14 cellular contexts compared by ENCODE assay signal in the genomic region with DNA sequence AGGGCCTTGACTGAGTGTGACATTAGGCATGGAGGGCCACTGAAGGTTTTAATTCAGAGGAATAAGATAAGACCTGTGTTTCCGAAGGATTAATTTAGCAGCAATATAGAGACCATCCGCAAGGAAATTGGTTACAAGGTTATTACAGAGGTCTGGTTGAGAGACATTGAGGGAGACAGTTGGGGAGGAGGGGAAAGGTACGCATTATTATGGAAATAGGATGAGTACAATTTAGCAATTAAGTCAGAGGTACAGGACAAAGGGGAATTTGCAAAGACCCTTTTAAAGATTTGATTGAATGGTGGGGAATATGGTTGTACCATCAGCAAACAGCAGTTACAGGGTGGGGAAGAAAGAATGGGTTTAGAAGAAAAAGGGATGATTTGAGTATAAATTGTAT. TPM values are rescaled to one million over a fixed set of nuclear protein-coding genes. Genes with fewer than 3 reads are reported as not detected.
DNase-seq lines count a peak whose midpoint lies in the region; ATAC-seq, FAIRE-seq and TF ChIP-seq lines count a peak whose summit lies in the region.
"Had no signal": no experiment of that assay in that cellular context is flagged by ENCODE, and none has a peak within 500 bp of the region (broad histone marks: within the 10 kb centered on the region; RNA-seq: fewer than 3 reads in every experiment).

No MANE protein-coding gene starts in this region.

- H3K36me3 Mint-ChIP-seq in MCF 10A (ENCODE audit: insufficient read depth, unreplicated experiment) (peaks cover 19% of the 10 kb centered on the region), T-cell (peaks cover 7% of the 10 kb centered on the region), endothelial cell (ENCODE audit: low read depth, unreplicated experiment) (no peaks in the 10 kb centered on the region)
- peaks cover 27 to 43% of the 10 kb centered on the region in 2 donors for H3K36me3 Mint-ChIP-seq in stimulated activated naive B cell treated with anti-CD40 and anti-IgM and Interleukin-4, amounts not matched to agents 10 μg/mL and 1 μg/mL and 100 μg/mL, for 72 hours

- 100% methylated on average over 3 of the region's 3 CpGs for WGBS in mammary epithelial cell (ENCODE audit: low coverage, missing lambda C conversion rate)

- H3K4me1 ChIP-seq in mammary epithelial cell (ENCODE audit: insufficient read depth, low read length) (peaks cover 22% of the 10 kb centered on the region), ascending aorta (peaks cover 3 to 28% of the 10 kb centered on the region in 2 donors)

- H3K27ac Mint-ChIP-seq in MCF 10A (ENCODE audit: low read depth, unreplicated experiment) = peak overlapping the region; percentile 5
- peak overlapping the region; percentile 29 to 55 for H3K27ac Mint-ChIP-seq in T-cell
- peak overlapping the region; percentile 18 for H3K27ac Mint-ChIP-seq in endothelial cell (ENCODE audit: unreplicated experiment)
- H3K27ac Mint-ChIP-seq in stimulated activated naive B cell treated with anti-CD40 and anti-IgM and Interleukin-4, amounts not matched to agents 10 μg/mL and 1 μg/mL and 100 μg/mL, for 72 hours = peak overlapping the region; percentile 86

- H3K27me3 ChIP-seq in mammary epithelial cell (ENCODE audit: insufficient read depth, low read length) (no peaks in the 10 kb centered on the region), ascending aorta (no peaks in the 10 kb centered on the region)

- no peak overlapping the region for H3K4me2 ChIP-seq in mammary epithelial cell (ENCODE audit: insufficient read depth, low read depth, low read length)

- H3K4me3 ChIP-seq in mammary epithelial cell (replicated peaks in 1 of 3; ENCODE audit: insufficient read depth in 1 of 3, low read depth in 2 of 3, low read length in 3 of 3) (no peak overlapping the region), ascending aorta (no peak overlapping the region)

- H3K9me3 ChIP-seq in mammary epithelial cell (replicated peaks; ENCODE audit: insufficient read depth, low read length) (no peaks in the 10 kb centered on the region), ascending aorta (no peaks in the 10 kb centered on the region)

- no peaks in the 10 kb centered on the region for H3K9me3 Mint-ChIP-seq in MCF 10A (ENCODE audit: unreplicated experiment)
- no peaks in the 10 kb centered on the region for H3K9me3 Mint-ChIP-seq in T-cell
- no peaks in the 10 kb centered on the region for H3K9me3 Mint-ChIP-seq in endothelial cell (ENCODE audit: unreplicated experiment)
- peaks cover 2 to 3% of the 10 kb centered on the region in 2 donors for H3K9me3 Mint-ChIP-seq in stimulated activated naive B cell treated with anti-CD40 and anti-IgM and Interleukin-4, amounts not matched to agents 10 μg/mL and 1 μg/mL and 100 μg/mL, for 72 hours

- no peak for TF ChIP-seq POLR2A in GM12891 (IDR thresholded peaks at IDR 0.05; ENCODE audit: low read depth, low read length)

- H3K36me3 ChIP-seq in mammary epithelial cell (ENCODE audit: insufficient read depth, low read length) = no peaks in the 10 kb centered on the region
- no peaks in the 10 kb centered on the region for H3K36me3 ChIP-seq in ascending aorta

- H3K27me3 Mint-ChIP-seq in MCF 10A (ENCODE audit: insufficient read depth, unreplicated experiment) (no peaks in the 10 kb centered on the region), T-cell (no peaks in the 10 kb centered on the region), endothelial cell (ENCODE audit: unreplicated experiment) (no peaks in the 10 kb centered on the region)
- no peaks in the 10 kb centered on the region for H3K27me3 Mint-ChIP-seq in stimulated activated naive B cell treated with anti-CD40 and anti-IgM and Interleukin-4, amounts not matched to agents 10 μg/mL and 1 μg/mL and 100 μg/mL, for 72 hours

- H3K79me2 ChIP-seq in mammary epithelial cell (ENCODE audit: insufficient read depth, low read length) = peaks cover 99% of the 10 kb centered on the region

- in situ Hi-C loops in mammary epithelial cell (cut with MboI; ENCODE audit: low sequenced_read_pairs in 2 of 2) = no loop called here

- H3K4me3 Mint-ChIP-seq in MCF 10A (ENCODE audit: unreplicated experiment) = no peak overlapping the region
- no peak overlapping the region for H3K4me3 Mint-ChIP-seq in T-cell
- no peak overlapping the region for H3K4me3 Mint-ChIP-seq in endothelial cell (ENCODE audit: unreplicated experiment)
- no peak overlapping the region for H3K4me3 Mint-ChIP-seq in stimulated activated naive B cell treated with anti-CD40 and anti-IgM and Interleukin-4, amounts not matched to agents 10 μg/mL and 1 μg/mL and 100 μg/mL, for 72 hours

- no peaks in the 10 kb centered on the region for H4K20me1 ChIP-seq in mammary epithelial cell (ENCODE audit: insufficient read depth, low read length)

- CTCF ChIA-PET in MCF 10A (lab: Yijun Ruan, JAX) = interaction anchor here (0.7 to 1.3 kb wide), 4 partner anchors 10 to 154 kb away, joined by 3 to 5 read pairs (median 4); partner anchors contain the start of gene BHLHE40
- CTCF ChIA-PET in mammary epithelial cell (lab: Charles Lee; ENCODE audit: low non-redundant PET) = no interaction called here
- CTCF ChIA-PET in T-cell (lab: Charles Lee) = interaction anchor here in 1 of 2 donors (0.6 kb wide), 1 partner anchor 100 kb away, joined by 3 read pairs; no protein-coding TSS in a partner anchor

- intact Hi-C loops in MCF 10A (cut with micrococcal nuclease) = no loop called here
- intact Hi-C loops in mammary epithelial cell (cut with micrococcal nuclease) = no loop called here
- intact Hi-C loops in ascending aorta (cut with DNase I) = no loop called here

- ATAC-seq in T-cell (replicated peaks in 1 of 4) = no peak
- ATAC-seq in stimulated activated naive B cell treated with anti-CD40 and anti-IgM and Interleukin-4, amounts not matched to agents 10 μg/mL and 1 μg/mL and 100 μg/mL, for 72 hours (replicated peaks) = no peak
- ATAC-seq in GM21737 (IDR thresholded peaks at IDR 0.05; ENCODE audit: unreplicated experiment) = no peak

- H3K27ac ChIP-seq in mammary epithelial cell (ENCODE audit: insufficient read depth, low read depth, low read length) = no peak overlapping the region
- no peak overlapping the region for H3K27ac ChIP-seq in ascending aorta

- dilution Hi-C loops in mammary epithelial cell (cut with HindIII; ENCODE audit: low sequenced_read_pairs) = no loop called here

- no peak overlapping the region for H3K9ac ChIP-seq in mammary epithelial cell (ENCODE audit: insufficient read depth, low read length)

- FAIRE-seq in GM12891 (lab: Jason Lieb, UNC) = no peak

- TF ChIP-seq CTCF in MCF 10A (IDR thresholded peaks at IDR 0.05; ENCODE audit: unreplicated experiment) (no peak), mammary epithelial cell (conservative IDR thresholded peaks at IDR 0.05 in 1 of 2, IDR thresholded peaks at IDR 0.05 in 1 of 2; ENCODE audit: extremely low read depth in 1 of 2, insufficient read depth in 1 of 2, low read depth in 1 of 2, low read length in 2 of 2) (no peak), endothelial cell (IDR thresholded peaks at IDR 0.05; ENCODE audit: unreplicated experiment) (no peak), ascending aorta (IDR thresholded peaks at IDR 0.05) (no peak)

- H2AFZ ChIP-seq in mammary epithelial cell (ENCODE audit: low read depth, low read length) = no peak overlapping the region

- BruUV-seq in MCF 10A (replicated peaks; lab: Mats Ljungman, UMichigan) (no TSS peak), mammary epithelial cell (replicated peaks; lab: Mats Ljungman, UMichigan) (no TSS peak)

- H3K4me1 Mint-ChIP-seq in MCF 10A (ENCODE audit: insufficient read depth, unreplicated experiment) (peaks cover 37% of the 10 kb centered on the region), T-cell (peaks cover 62 to 68% (median 66%) of the 10 kb centered on the region in 3 donors), endothelial cell (ENCODE audit: unreplicated experiment) (peaks cover 3% of the 10 kb centered on the region)
- peaks cover 49 to 78% of the 10 kb centered on the region in 2 donors for H3K4me1 Mint-ChIP-seq in stimulated activated naive B cell treated with anti-CD40 and anti-IgM and Interleukin-4, amounts not matched to agents 10 μg/mL and 1 μg/mL and 100 μg/mL, for 72 hours

- POLR2A ChIA-PET in MCF 10A (lab: Yijun Ruan, JAX) = interaction anchor here (1.5 kb wide), 1 partner anchor 10 kb away, joined by 3 read pairs; no protein-coding TSS in a partner anchor
- POLR2A ChIA-PET in T-cell (lab: Charles Lee) = interaction anchor here in 1 of 2 donors (1.5 kb wide), 1 partner anchor 9 kb away, joined by 5 read pairs; no protein-coding TSS in a partner anchor

- DNase-seq in MCF 10A (ENCODE audit: unreplicated experiment) = no peak
- no peak for DNase-seq in mammary epithelial cell
- DNase-seq in T-cell = no peak
- DNase-seq in endothelial cell (ENCODE audit: low spot score) = no peak
- no peak for DNase-seq in stimulated activated naive B cell treated with anti-CD40 and anti-IgM and Interleukin-4, amounts not matched to agents 10 μg/mL and 1 μg/mL and 100 μg/mL, for 72 hours
- DNase-seq in ascending aorta (ENCODE audit: low spot score in 2 of 2) = no peak
- no peak for DNase-seq in GM12891 (ENCODE audit: insufficient read length, low spot score)
- DNase-seq: activated CD4-positive, alpha-beta T cell treated with anti-CD3 and anti-CD28 coated beads for 1 hour; left cardiac atrium; NCI-H2081 treated with DMSO at 0.1 percent for 48 hours; NCI-H526 treated with DMSO at 0.1 percent for 48 hours; occipital lobe; right cardiac atrium had no signal

TF ChIP-seq in GM12891, 5 proteins besides CTCF, POLR2A, EP300 and RAD21:
- TF ChIP-seq POLR2AphosphoS5 (IDR thresholded peaks at IDR 0.05; ENCODE audit: low read depth, low read length) (no peak), TAF1 (IDR thresholded peaks at IDR 0.05; ENCODE audit: low read depth, low read length) (no peak), SPI1 (IDR thresholded peaks at IDR 0.05; ENCODE audit: low read depth, low read length) (no peak), PAX5 (IDR thresholded peaks at IDR 0.05; ENCODE audit: insufficient read depth, low read length, severe bottlenecking) (no peak), POU2F2 (IDR thresholded peaks at IDR 0.05; ENCODE audit: low read depth, low read length) (no peak)
TF ChIP-seq in GM12891: peak in this region for 0.

RNA-seq across cellular contexts. Expression of gene ARL8B, which starts 11.1 kb away (rescaled TPM):
- total RNA-seq in MCF 10A (2022) (53.6 and 74.3 TPM in 2 replicates), mammary epithelial cell (10 to 100 TPM; 60.7 to 77.8 TPM), T-cell (10 to 100 TPM; 40.6 to 52.6 (median 48.3) TPM), endothelial cell (ENCODE audit: unreplicated experiment) (34.4 TPM), ascending aorta (6.4 TPM)
- polyA plus RNA-seq in mammary epithelial cell = 42.8 TPM
- 75.5 TPM for polyA minus RNA-seq in mammary epithelial cell
- polyA plus RNA-seq in GM12891 (2012; ENCODE audit: low read depth, missing spikeins) = 33.2 TPM

RNA-seq across cellular contexts. Expression of gene EDEM1, which starts 54.3 kb away (rescaled TPM):
- total RNA-seq in MCF 10A (2022) (114 and 157 TPM in 2 replicates), mammary epithelial cell (10 to 100 TPM; 78.0 to 98.0 TPM), T-cell (100 to 1,000 TPM in 4 of 5 donors, 10 to 100 TPM in 1; 92.6 to 138 (median 113) TPM), endothelial cell (ENCODE audit: unreplicated experiment) (18.2 TPM), ascending aorta (27.2 TPM)
- polyA plus RNA-seq in mammary epithelial cell = 47.0 TPM
- 70.9 TPM for polyA minus RNA-seq in mammary epithelial cell
- 25.5 TPM for polyA plus RNA-seq in GM12891 (2012; ENCODE audit: low read depth, missing spikeins)

Comparison
In these comparisons a context has a peak if more than half of its experiments do, and no peak if none do; other contexts are left out.
1. H3K27ac Mint-ChIP-seq: peak in every context shown above with its lines; median percentile 86 in stimulated activated naive B cell treated with anti-CD40 and anti-IgM and Interleukin-4, amounts not matched to agents 10 μg/mL and 1 μg/mL and 100 μg/mL, for 72 hours; 42 in T-cell; 18 in endothelial cell; 5 in MCF 10A.